Comparison of ENCODE assay signal across 19 cellular contexts in the genomic region with DNA sequence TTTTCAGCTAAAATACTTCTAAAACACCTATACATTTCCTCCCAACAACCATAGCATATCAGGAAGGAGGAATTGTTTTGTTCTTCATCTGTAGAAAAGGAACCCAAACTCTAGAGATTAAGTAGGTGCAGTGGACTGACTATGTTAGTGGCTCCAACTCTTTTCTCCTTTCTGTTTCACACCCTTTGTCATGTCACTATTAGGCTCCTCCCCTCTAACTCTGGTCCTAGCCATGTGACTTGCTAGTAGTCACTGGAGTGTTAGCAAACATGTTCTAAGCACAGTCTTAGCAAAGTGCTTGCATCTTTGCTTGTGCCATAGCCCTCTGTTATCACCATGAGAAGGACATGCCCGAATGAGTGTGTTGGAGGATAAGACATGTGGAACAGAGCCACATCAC. TPM values are rescaled to one million over a fixed set of nuclear protein-coding genes. Genes with fewer than 3 reads are reported as not detected.
DNase-seq lines count a peak whose midpoint lies in the region; ATAC-seq and TF ChIP-seq lines count a peak whose summit lies in the region.
"Had no signal": no experiment of that assay in that cellular context is flagged by ENCODE, and none has a peak within 500 bp of the region (broad histone marks: within the 10 kb centered on the region; RNA-seq: fewer than 3 reads in every experiment).

No MANE protein-coding gene starts in this region.

- DNase-seq in HUDEP-2 (lab: John Stamatoyannopoulos, UW; ENCODE audit: unreplicated experiment in 76 of 76) (peak in 65 of 76 experiments; percentile 4 to 88 (median 50)), NCI-H1694 treated with DMSO at 0.1 percent for 48 hours (lab: John Stamatoyannopoulos, UW) (no peak), progenitor cell of endocrine pancreas (ENCODE audit: low spot score, unreplicated experiment) (no peak), cardiac septum (ENCODE audit: low spot score) (no peak)
- no peak for DNase-seq in activated CD4-positive, alpha-beta T cell treated with anti-CD3 and anti-CD28 coated beads for 48 hours
- DNase-seq: activated naive CD4-positive, alpha-beta T cell treated with anti-CD3 and anti-CD28 coated beads, Interleukin-2, amount 10 ng/mL, durations not matched to agents 7 days and 5 days; kidney glomerular epithelial cell; NCI-H1105 treated with DMSO at 0.1 percent for 48 hours; NCI-H524; pancreas; spleen; stomach; SW 1271 had no signal

- intact Hi-C loops in cardiac septum (cut with DNase I), result no loop called here

- no peaks in the 10 kb centered on the region for H3K36me3 Mint-ChIP-seq in progenitor cell of endocrine pancreas (ENCODE audit: insufficient read depth)
- H3K36me3 Mint-ChIP-seq: activated naive CD4-positive, alpha-beta T cell treated with anti-CD3 and anti-CD28 coated beads, Interleukin-2, amount 10 ng/mL, durations not matched to agents 7 days and 5 days; brain had no signal

- H3K27ac Mint-ChIP-seq in progenitor cell of endocrine pancreas, result no peak overlapping the region
- H3K27ac Mint-ChIP-seq: activated naive CD4-positive, alpha-beta T cell treated with anti-CD3 and anti-CD28 coated beads, Interleukin-2, amount 10 ng/mL, durations not matched to agents 7 days and 5 days; brain had no signal

- no peak for TF ChIP-seq CTCF in progenitor cell of endocrine pancreas (IDR thresholded peaks at IDR 0.05; ENCODE audit: unreplicated experiment)

- no peak overlapping the region for H3K4me3 Mint-ChIP-seq in progenitor cell of endocrine pancreas (ENCODE audit: low read depth)
- H3K4me3 Mint-ChIP-seq: activated naive CD4-positive, alpha-beta T cell treated with anti-CD3 and anti-CD28 coated beads, Interleukin-2, amount 10 ng/mL, durations not matched to agents 7 days and 5 days; brain had no signal

- ATAC-seq in GM18499 (IDR thresholded peaks at IDR 0.05; ENCODE audit: insufficient read depth, unreplicated experiment) (peak; percentile 79), GM19395 (IDR thresholded peaks at IDR 0.05; ENCODE audit: unreplicated experiment) (peak; percentile 70), HG02798 (IDR thresholded peaks at IDR 0.05; ENCODE audit: poor library complexity, unreplicated experiment) (peak; percentile 81)
- ATAC-seq: pancreas had no signal

- H3K27me3 Mint-ChIP-seq in progenitor cell of endocrine pancreas, result no peaks in the 10 kb centered on the region
- H3K27me3 Mint-ChIP-seq: activated naive CD4-positive, alpha-beta T cell treated with anti-CD3 and anti-CD28 coated beads, Interleukin-2, amount 10 ng/mL, durations not matched to agents 7 days and 5 days; brain had no signal

- H3K4me1 Mint-ChIP-seq in progenitor cell of endocrine pancreas (ENCODE audit: low read depth), result no peaks in the 10 kb centered on the region
- H3K4me1 Mint-ChIP-seq: activated naive CD4-positive, alpha-beta T cell treated with anti-CD3 and anti-CD28 coated beads, Interleukin-2, amount 10 ng/mL, durations not matched to agents 7 days and 5 days; brain had no signal

- peaks cover 2% of the 10 kb centered on the region for H3K9me3 Mint-ChIP-seq in progenitor cell of endocrine pancreas (ENCODE audit: low read depth)
- H3K9me3 Mint-ChIP-seq: activated naive CD4-positive, alpha-beta T cell treated with anti-CD3 and anti-CD28 coated beads, Interleukin-2, amount 10 ng/mL, durations not matched to agents 7 days and 5 days had no signal

RNA-seq across cellular contexts. Expression of gene PPP3R2, which starts 55.3 kb away (rescaled TPM):
- not detected in 2 replicates for total RNA-seq in progenitor cell of endocrine pancreas
- total RNA-seq in cardiac septum, result not detected
- total RNA-seq: H4, hepatocyte, pancreas, stomach had no signal

Comparison
In these comparisons a context has a peak if more than half of its experiments do, and no peak if none do; other contexts are left out.
1. DNase-seq: peak in HUDEP-2 (65 of 76); none in NCI-H1694 treated with DMSO at 0.1 percent for 48 hours (single experiment), progenitor cell of endocrine pancreas (single experiment), activated CD4-positive, alpha-beta T cell treated with anti-CD3 and anti-CD28 coated beads for 48 hours (single experiment) and cardiac septum (single experiment).
2. Peak in every context shown above with its lines, with median percentiles within 50 percentile points of each other: ATAC-seq.